8 cellular contexts compared by ENCODE assay signal in the genomic region with DNA sequence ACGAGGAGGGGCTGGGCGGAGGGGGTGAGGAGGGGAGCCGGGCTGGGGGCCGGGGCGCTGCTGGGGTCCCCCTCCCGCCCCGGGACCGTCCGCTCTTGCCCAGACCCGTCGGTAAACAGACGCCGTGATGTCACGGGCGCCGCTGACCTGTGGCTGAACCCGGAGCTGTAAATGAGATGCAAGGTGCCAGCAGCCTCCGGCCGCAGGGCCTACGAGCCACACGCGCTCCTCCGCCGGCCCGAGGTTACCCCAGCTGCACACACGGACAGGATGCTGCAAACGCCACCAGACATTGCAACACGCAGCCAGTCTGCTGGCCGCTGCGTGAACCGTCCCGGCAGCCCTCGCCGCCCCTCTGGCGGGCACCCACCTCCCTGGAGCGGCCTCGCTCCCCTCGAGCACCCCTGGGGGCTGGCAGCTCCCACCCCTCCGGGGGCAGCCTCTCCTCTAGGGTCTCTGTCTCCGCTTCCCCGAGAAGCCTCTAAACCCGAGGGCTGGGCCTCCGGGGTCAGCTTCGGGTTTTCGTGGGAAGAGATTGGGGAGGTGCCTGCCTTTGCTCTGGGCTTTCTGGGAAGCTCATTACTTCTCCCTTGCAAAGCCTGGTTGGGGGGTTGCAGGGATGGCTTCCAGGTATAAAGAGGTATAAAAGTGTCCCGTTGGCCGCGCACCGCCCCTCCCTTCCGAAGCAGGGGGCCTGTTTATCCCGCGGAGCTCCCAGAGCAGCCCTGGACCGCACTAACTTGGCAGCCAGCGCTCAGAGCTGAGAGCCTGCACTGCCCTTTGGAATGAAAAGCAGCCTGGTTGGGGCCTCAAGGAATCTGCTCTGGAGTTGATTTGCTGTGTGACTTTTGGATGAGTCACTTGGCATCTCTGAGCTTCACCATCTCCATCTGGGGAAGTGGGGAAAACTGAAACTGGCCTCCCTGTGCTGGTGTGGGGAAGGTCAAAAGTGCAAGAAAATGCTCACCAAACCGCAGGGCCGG. TPM values are rescaled to one million over a fixed set of nuclear protein-coding genes. Genes with fewer than 3 reads are reported as not detected.
DNase-seq lines count a peak whose midpoint lies in the region; ATAC-seq and TF ChIP-seq lines count a peak whose summit lies in the region.

No MANE protein-coding gene starts in this region.

- no peak overlapping the region for H3T11ph ChIP-seq in H9 (ENCODE audit: low read length)

- peak; percentile 4; the same call in 1 of the 2 replicates for TF ChIP-seq RAD21 in SK-N-SH (IDR thresholded peaks at IDR 0.05; ENCODE audit: low read length)

- H4K8ac ChIP-seq in H9 (replicated peaks; ENCODE audit: insufficient read length, low read depth, low read length), result no peak overlapping the region

- H3K27me3 Mint-ChIP-seq in H9 (ENCODE audit: low read depth), result peaks cover 26% of the 10 kb centered on the region
- H3K27me3 Mint-ChIP-seq in type B pancreatic cell, result no peaks in the 10 kb centered on the region

- H3K9me3 Mint-ChIP-seq in H9, result no peaks in the 10 kb centered on the region; a peak in 1 of 5 replicates
- H3K9me3 Mint-ChIP-seq in type B pancreatic cell, result no peaks in the 10 kb centered on the region

- H3K9ac ChIP-seq in H9 (ENCODE audit: extremely low read depth, insufficient read length, low read length), result no peak overlapping the region
- peak overlapping the region; percentile 76 for H3K9ac ChIP-seq in SK-N-SH

- CTCF ChIA-PET in SK-N-SH (lab: Yijun Ruan, JAX), result interaction anchor here (0.6 to 3.0 kb wide), 7 partner anchors 16 to 257 kb away, joined by 3 to 10 read pairs (median 3); partner anchors contain the start of gene DHRS3

- H2AFZ ChIP-seq in H9 (ENCODE audit: low read length), result no peak overlapping the region
- peak overlapping the region; percentile 77; the same call in 1 of the 2 replicates for H2AFZ ChIP-seq in SK-N-SH (ENCODE audit: low read depth)

- no peak overlapping the region for H4K91ac ChIP-seq in H9 (ENCODE audit: insufficient read length, low read depth, low read length)

- H3K4me1 Mint-ChIP-seq in H9, result peaks cover 55 to 59% of the 10 kb centered on the region in 2 experiments
- H3K4me1 Mint-ChIP-seq in type B pancreatic cell (ENCODE audit: unreplicated experiment), result peaks cover 63% of the 10 kb centered on the region

- no peaks in the 10 kb centered on the region for H3K9me2 ChIP-seq in SK-N-SH

- peaks cover 3% of the 10 kb centered on the region for H3F3A ChIP-seq in SK-N-SH (replicated peaks; ENCODE audit: insufficient read depth)

- no peak overlapping the region for H3K4ac ChIP-seq in H9 (ENCODE audit: low read depth, low read length)

- H3K36me3 Mint-ChIP-seq in H9 (ENCODE audit: insufficient read depth in 1 of 3, low read depth in 3 of 3), result peaks cover 0 to 28% (median 7%) of the 10 kb centered on the region in 3 experiments; a peak in 3 of 7 replicates
- H3K36me3 Mint-ChIP-seq in type B pancreatic cell, result peaks cover 8% of the 10 kb centered on the region

- peak; percentile 62 to 96 for TF ChIP-seq EP300 in SK-N-SH (IDR thresholded peaks at IDR 0.05; ENCODE audit: borderline replicate concordance in 1 of 2, low read depth in 1 of 2, low read length in 1 of 2)

- no peak overlapping the region for H3K23ac ChIP-seq in H9 (ENCODE audit: insufficient read length, low read depth, low read length)

- DNase-seq in C1 segment of cervical spinal cord (lab: John Stamatoyannopoulos, UW) (peak in 10 of 14 donors; percentile 31 to 73 (median 58)), H9 (peak; percentile 91), SK-N-SH (peak; percentile 91), midbrain (lab: John Stamatoyannopoulos, UW) (peak; percentile 54), type B pancreatic cell (ENCODE audit: extremely low spot score, unreplicated experiment) (peak; percentile 81)

- no CpG with 5 or more reads among the region's 56 CpGs for WGBS in H9 (ENCODE audit: extremely low coverage, insufficient read length, low lambda C conversion rate)
- 3% methylated on average over 33 of the region's 56 CpGs for WGBS in SK-N-SH (ENCODE audit: low lambda C conversion rate)
- 9 to 19% methylated on average over 50 to 56 of the region's 56 CpGs for WGBS in esophagus, 2 donors

- H3K18ac ChIP-seq in H9 (ENCODE audit: insufficient read length, low read depth, low read length), result no peak overlapping the region

- H3K4me2 ChIP-seq in H9 (ENCODE audit: insufficient read depth, insufficient read length, low read length), result peak overlapping the region; percentile 78
- H3K4me2 ChIP-seq in SK-N-SH, result peak overlapping the region; percentile 90

- peaks cover 13% of the 10 kb centered on the region for H3K23me2 ChIP-seq in H9 (ENCODE audit: insufficient read length, low read depth, low read length, poor library complexity, severe bottlenecking)

- no peak overlapping the region for H2BK120ac ChIP-seq in H9 (ENCODE audit: low read depth, low read length, poor library complexity, severe bottlenecking)

- no peaks in the 10 kb centered on the region for H3K36me3 ChIP-seq in SK-N-SH (replicated peaks in 1 of 2; ENCODE audit: control insufficient read depth in 1 of 2, insufficient read depth in 2 of 2, low read length in 1 of 2)
- H3K36me3 ChIP-seq in esophagus (ENCODE audit: control insufficient read depth in 2 of 2, insufficient read depth in 2 of 2, low read length in 1 of 2), result peaks cover 0 to 14% of the 10 kb centered on the region in 2 donors

- H3K4me1 ChIP-seq in H9 (ENCODE audit: insufficient read depth, low read length), result peaks cover 6% of the 10 kb centered on the region; the same call in 1 of the 2 replicates
- H3K4me1 ChIP-seq in SK-N-SH (ENCODE audit: control insufficient read depth in 1 of 2, insufficient read depth in 2 of 2, low read depth in 1 of 2, low read length in 1 of 2), result peaks cover 12 to 54% of the 10 kb centered on the region in 2 experiments; a peak in 3 of 4 replicates
- peaks cover 14 to 60% of the 10 kb centered on the region in 2 donors for H3K4me1 ChIP-seq in esophagus (ENCODE audit: control insufficient read depth in 2 of 2, insufficient read depth in 2 of 2, low read length in 1 of 2)

- H3K9me3 ChIP-seq in H9 (ENCODE audit: control insufficient read depth, low read depth, low read length) (no peaks in the 10 kb centered on the region), SK-N-SH (no peaks in the 10 kb centered on the region), esophagus (ENCODE audit: control insufficient read depth in 2 of 2, insufficient read depth in 1 of 2, low read depth in 1 of 2, low read length in 1 of 2) (no peaks in the 10 kb centered on the region)

- no peak overlapping the region; the same call in 1 of the 2 replicates for H3K14ac ChIP-seq in H9 (ENCODE audit: insufficient read depth, low read length)

- no peak overlapping the region for H2BK5ac ChIP-seq in H9 (ENCODE audit: insufficient read length, low read length)

- no peak overlapping the region for H2BK20ac ChIP-seq in H9 (ENCODE audit: low read depth, low read length, poor library complexity, severe bottlenecking)

- TF ChIP-seq CTCF in H9 (conservative IDR thresholded peaks at IDR 0.05) (no peak), SK-N-SH (IDR thresholded peaks at IDR 0.05) (no peak), type B pancreatic cell (conservative IDR thresholded peaks at IDR 0.05) (no peak)

- no peaks in the 10 kb centered on the region for H3K79me1 ChIP-seq in H9 (ENCODE audit: insufficient read depth, low read depth, low read length, poor library complexity, severe bottlenecking)

- no peaks in the 10 kb centered on the region; the same call in 1 of the 2 replicates for H3K27me3 ChIP-seq in H9 (ENCODE audit: insufficient read depth, low read length)
- H3K27me3 ChIP-seq in SK-N-SH (ENCODE audit: insufficient read depth), result no peaks in the 10 kb centered on the region
- no peaks in the 10 kb centered on the region for H3K27me3 ChIP-seq in esophagus (ENCODE audit: control insufficient read depth in 1 of 2, insufficient read depth in 2 of 2, low read length in 2 of 2)

- H3K27ac ChIP-seq in H9 (ENCODE audit: insufficient read length, low read depth, low read length) (no peak overlapping the region), SK-N-SH (ENCODE audit: low read depth in 2 of 2, low read length in 1 of 2) (peak overlapping the region; percentile 88), esophagus (ENCODE audit: low read depth in 2 of 2, low read length in 1 of 2) (peak overlapping the region; percentile 94 to 96)

- no peak overlapping the region for H2BK12ac ChIP-seq in H9 (ENCODE audit: insufficient read length, low read depth, low read length)

- H3K4me3 ChIP-seq in SK-N-SH (ENCODE audit: low read depth in 2 of 2, low read length in 1 of 2) (peak overlapping the region; percentile 1 to 43; a peak in 3 of 4 replicates), esophagus (ENCODE audit: low read depth in 1 of 2, low read length in 2 of 2) (peak overlapping the region; percentile 34 to 36)

- POLR2A ChIA-PET in SK-N-SH (lab: Yijun Ruan, JAX), result interaction anchor here (0.5 to 1.4 kb wide), 11 partner anchors 8 to 271 kb away, joined by 3 to 5 read pairs (median 4); no protein-coding TSS in a partner anchor

- no peak overlapping the region for H4K5ac ChIP-seq in H9 (ENCODE audit: insufficient read length, low read depth, low read length)

- no peak overlapping the region for H2BK15ac ChIP-seq in H9 (ENCODE audit: low read depth, low read length)

- H3K79me2 ChIP-seq in H9 (ENCODE audit: insufficient read depth, low read length) (no peaks in the 10 kb centered on the region), SK-N-SH (ENCODE audit: insufficient read depth) (no peaks in the 10 kb centered on the region)

- H4K20me1 ChIP-seq in H9 (ENCODE audit: control insufficient read depth, insufficient read depth, insufficient read length) (no peaks in the 10 kb centered on the region), SK-N-SH (ENCODE audit: insufficient read depth) (no peaks in the 10 kb centered on the region)

- no peak overlapping the region for H2AK5ac ChIP-seq in H9 (ENCODE audit: insufficient read length, low read length)

- H3K4me3 Mint-ChIP-seq in H9, result peak overlapping the region; percentile 61 to 79
- peak overlapping the region; percentile 69 for H3K4me3 Mint-ChIP-seq in type B pancreatic cell

- no peak overlapping the region for H3K56ac ChIP-seq in H9 (ENCODE audit: insufficient read length, low read depth, low read length)

- ATAC-seq in HG03439 (IDR thresholded peaks at IDR 0.05; ENCODE audit: unreplicated experiment) (no peak), HG02678 (IDR thresholded peaks at IDR 0.05; ENCODE audit: unreplicated experiment) (no peak)

- H3K27ac Mint-ChIP-seq in H9 (no peak overlapping the region), type B pancreatic cell (peak overlapping the region; percentile 74)

RNA-seq across cellular contexts. Expression of gene DHRS3, which starts 21.9 kb away (rescaled TPM):
- total RNA-seq in H9 (2021) (52.2 and 54.5 TPM in 2 replicates), type B pancreatic cell (ENCODE audit: low replicate concordance) (143 and 276 TPM in 2 replicates)
- polyA plus RNA-seq in SK-N-SH (2012; rRNA removed) (29.6 and 44.8 TPM in 2 replicates), esophagus (10 to 100 TPM; 73.1 to 83.7 TPM)
- polyA plus RNA-seq in SK-N-SH (2012; cell fraction: cytosol; rRNA removed), result 17.6 and 26.3 TPM in 2 replicates
- 41.9 and 43.1 TPM in 2 replicates for polyA plus RNA-seq in SK-N-SH (2012; cell fraction: nucleus; rRNA removed)

RNA-seq across cellular contexts. Expression of gene AADACL4, which starts 47.8 kb away (rescaled TPM):
- not detected in 2 replicates for total RNA-seq in H9 (2021)
- 0.32 and 0.59 TPM in 2 replicates for polyA plus RNA-seq in SK-N-SH (2012; rRNA removed)
- 0.21 and 0.23 TPM in 2 replicates for polyA plus RNA-seq in SK-N-SH (2012; cell fraction: cytosol; rRNA removed)
- 2.5 TPM in 2 replicates for polyA plus RNA-seq in SK-N-SH (2012; cell fraction: nucleus; rRNA removed)
- polyA plus RNA-seq in esophagus, result not detected
- not detected in 2 replicates for total RNA-seq in type B pancreatic cell (ENCODE audit: low replicate concordance)
